Comparison of ENCODE assay signal across 10 cellular contexts in genomic region chr1:147504801-147505303, GRCh38. TPM values are rescaled to one million over a fixed set of nuclear protein-coding genes. Genes with fewer than 3 reads are reported as not detected.
DNase-seq lines count a peak whose midpoint lies in the region; ATAC-seq and TF ChIP-seq lines count a peak whose summit lies in the region.
"Had no signal": no experiment of that assay in that cellular context is flagged by ENCODE, and none has a peak within 500 bp of the region (broad histone marks: within the 10 kb centered on the region; RNA-seq: fewer than 3 reads in every experiment).

No MANE protein-coding gene starts in this region.

- H2AK5ac ChIP-seq in mesenchymal stem cell (ENCODE audit: low read length, severe bottlenecking) = no peak overlapping the region

- no peak overlapping the region for H4K91ac ChIP-seq in mesenchymal stem cell (ENCODE audit: low read length)

- DNase-seq in AG10803 (ENCODE audit: low read depth) (peak; percentile 17), NCI-H187 (lab: John Stamatoyannopoulos, UW) (peak; percentile 60 to 64), brain pericyte (ENCODE audit: low read depth, low spot score) (peak; percentile 26), mesenchymal stem cell (peak; percentile 40), cerebellar cortex (ENCODE audit: low spot score) (no peak), HK-2 (ENCODE audit: unreplicated experiment) (no peak)
- DNase-seq: activated CD4-positive, alpha-beta T cell treated with anti-CD3 and anti-CD28 coated beads, Interleukin-2, amount 50 U/mL, for 48 hours had no signal

- H3K4me3 ChIP-seq in AG10803 (ENCODE audit: low read length) (no peak overlapping the region), mesenchymal stem cell (ENCODE audit: insufficient read depth in 1 of 2, low read depth in 1 of 2, low read length in 2 of 2) (peak overlapping the region in 1 of 2 experiments; percentile 55)

- peaks cover 7% of the 10 kb centered on the region for H3K4me1 ChIP-seq in mesenchymal stem cell (ENCODE audit: control insufficient read depth, insufficient read depth, low read depth, low read length)

- no peak for ATAC-seq in stimulated activated memory B cell treated with anti-CD40 and anti-IgM and Interleukin-4, amounts not matched to agents 10 μg/mL and 1 μg/mL and 100 μg/mL, for 72 hours
- ATAC-seq in GM19467 (IDR thresholded peaks at IDR 0.05; ENCODE audit: unreplicated experiment) = no peak

- H3K27ac ChIP-seq in mesenchymal stem cell (ENCODE audit: low read length, poor library complexity, severe bottlenecking) = peak overlapping the region; percentile 75
- H3K27ac ChIP-seq: C4-2B had no signal

- WGBS in mesenchymal stem cell = 14% methylated on average over 7 of the region's 10 CpGs

- no peak overlapping the region for H3K18ac ChIP-seq in mesenchymal stem cell (ENCODE audit: low read depth in 1 of 2, low read length in 2 of 2)

- no peak overlapping the region for H2BK5ac ChIP-seq in mesenchymal stem cell (ENCODE audit: low read depth, low read length, poor library complexity, severe bottlenecking)

- H2BK15ac ChIP-seq in mesenchymal stem cell (ENCODE audit: low read depth, poor library complexity, severe bottlenecking) = no peak overlapping the region

- no peaks in the 10 kb centered on the region for H3K79me1 ChIP-seq in mesenchymal stem cell (replicated peaks; ENCODE audit: low read length, poor library complexity, severe bottlenecking)

- no peaks in the 10 kb centered on the region for H3K9me3 Mint-ChIP-seq in stimulated activated memory B cell treated with anti-CD40 and anti-IgM and Interleukin-4, amounts not matched to agents 10 μg/mL and 1 μg/mL and 100 μg/mL, for 72 hours

- peak overlapping the region; percentile 19 for H3K4me2 ChIP-seq in mesenchymal stem cell (ENCODE audit: low read length, poor library complexity, severe bottlenecking)

- no peaks in the 10 kb centered on the region for H3K9me3 ChIP-seq in mesenchymal stem cell (ENCODE audit: control insufficient read depth, low read length)

- no peak overlapping the region for H3K27ac Mint-ChIP-seq in stimulated activated memory B cell treated with anti-CD40 and anti-IgM and Interleukin-4, amounts not matched to agents 10 μg/mL and 1 μg/mL and 100 μg/mL, for 72 hours

- no peaks in the 10 kb centered on the region for H3K36me3 Mint-ChIP-seq in stimulated activated memory B cell treated with anti-CD40 and anti-IgM and Interleukin-4, amounts not matched to agents 10 μg/mL and 1 μg/mL and 100 μg/mL, for 72 hours

- TF ChIP-seq CTCF in AG10803 (conservative IDR thresholded peaks at IDR 0.05; ENCODE audit: low read length) = no peak

- peaks cover 0 to 15% of the 10 kb centered on the region in 2 experiments for H3K27me3 ChIP-seq in mesenchymal stem cell (ENCODE audit: control insufficient read depth in 1 of 2, insufficient read depth in 1 of 2, low read length in 2 of 2)

- no peaks in the 10 kb centered on the region for H3K4me1 Mint-ChIP-seq in stimulated activated memory B cell treated with anti-CD40 and anti-IgM and Interleukin-4, amounts not matched to agents 10 μg/mL and 1 μg/mL and 100 μg/mL, for 72 hours

- no peaks in the 10 kb centered on the region for H3K27me3 Mint-ChIP-seq in stimulated activated memory B cell treated with anti-CD40 and anti-IgM and Interleukin-4, amounts not matched to agents 10 μg/mL and 1 μg/mL and 100 μg/mL, for 72 hours

- H2BK12ac ChIP-seq in mesenchymal stem cell (ENCODE audit: low read length in 2 of 2) = no peak overlapping the region

- no peak overlapping the region for H3K4me3 Mint-ChIP-seq in stimulated activated memory B cell treated with anti-CD40 and anti-IgM and Interleukin-4, amounts not matched to agents 10 μg/mL and 1 μg/mL and 100 μg/mL, for 72 hours

- peak overlapping the region; percentile 39 for H3K9ac ChIP-seq in mesenchymal stem cell (ENCODE audit: low read length)

- H3K4ac ChIP-seq in mesenchymal stem cell (ENCODE audit: low read depth in 1 of 2, low read length in 2 of 2) = no peak overlapping the region

- no peaks in the 10 kb centered on the region for H3K36me3 ChIP-seq in mesenchymal stem cell (ENCODE audit: control insufficient read depth in 1 of 2, insufficient read depth in 2 of 2, low read depth in 1 of 2, low read length in 2 of 2)

- H2AFZ ChIP-seq in mesenchymal stem cell (ENCODE audit: low read depth, low read length) = no peak overlapping the region

- no peak overlapping the region for H3K23ac ChIP-seq in mesenchymal stem cell (ENCODE audit: low read length in 2 of 2)

- no peak overlapping the region for H3K14ac ChIP-seq in mesenchymal stem cell (ENCODE audit: low read length in 2 of 2)

- H4K8ac ChIP-seq in mesenchymal stem cell (ENCODE audit: low read length) = peak overlapping the region; percentile 35

- no peak overlapping the region for H2BK120ac ChIP-seq in mesenchymal stem cell (ENCODE audit: low read depth, low read length)

RNA-seq across cellular contexts. Expression of gene BCL9, which starts 36.4 kb away (rescaled TPM):
- polyA plus RNA-seq in mesenchymal stem cell (2013, experiment 1 of 2) = 13.1 TPM
- polyA plus RNA-seq in mesenchymal stem cell (2013, experiment 2 of 2) = 13.1 TPM

Comparison
In these comparisons a context has a peak if more than half of its experiments do, and no peak if none do; other contexts are left out.
1. DNase-seq: peak in AG10803 (single experiment), NCI-H187 (2 of 2), brain pericyte (single experiment) and mesenchymal stem cell (single experiment); none in cerebellar cortex (single experiment) and HK-2 (single experiment).